In the genomic region with DNA sequence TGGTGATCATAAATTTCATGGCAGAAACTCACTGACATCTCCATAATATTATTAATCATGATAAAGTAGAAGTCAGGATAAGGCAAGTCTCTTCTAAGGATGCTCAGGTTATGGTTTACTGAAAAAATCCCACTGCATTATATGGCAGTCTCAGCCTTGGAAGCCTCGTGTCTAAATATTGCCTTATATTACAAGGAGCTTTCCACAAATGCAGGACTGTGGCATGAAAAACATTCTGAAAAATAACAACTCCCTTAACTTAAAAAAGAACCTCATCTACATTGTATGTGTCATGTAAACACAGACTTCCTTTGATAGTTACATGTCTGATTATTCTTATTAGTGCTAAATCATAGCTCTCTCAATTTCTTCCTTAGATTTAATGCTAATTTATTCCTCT, we compare ENCODE assay signal across 17 cellular contexts.
DNase-seq lines count a peak whose midpoint lies in the region; ATAC-seq, FAIRE-seq and TF ChIP-seq lines count a peak whose summit lies in the region.
"Had no signal": no experiment of that assay in that cellular context is flagged by ENCODE, and none has a peak within 500 bp of the region (broad histone marks: within the 10 kb centered on the region; RNA-seq: fewer than 3 reads in every experiment).

No MANE protein-coding gene starts in this region.

- H3K27ac Mint-ChIP-seq in GM23338: no peak overlapping the region
- H3K27ac Mint-ChIP-seq in astrocyte (ENCODE audit: unreplicated experiment): no peak overlapping the region
- no peak overlapping the region for H3K27ac Mint-ChIP-seq in T-helper 17 cell
- H3K27ac Mint-ChIP-seq: CD4-positive, alpha-beta memory T cell; H9 had no signal

- H3F3A ChIP-seq in GM23338 (replicated peaks; ENCODE audit: low read depth) (no peaks in the 10 kb centered on the region), smooth muscle cell (ENCODE audit: low read depth) (peaks cover 9% of the 10 kb centered on the region)

- FAIRE-seq in astrocyte (lab: Jason Lieb, UNC): no peak
- FAIRE-seq: G401.6, GM12892, GM19239 had no signal

- no peak overlapping the region for H3K9ac ChIP-seq in astrocyte (ENCODE audit: low read length)
- no peak overlapping the region for H3K9ac ChIP-seq in smooth muscle cell (ENCODE audit: low read depth)
- H3K9ac ChIP-seq: GM23248 had no signal

- peaks cover 9% of the 10 kb centered on the region for H3K9me2 ChIP-seq in GM23338 (ENCODE audit: insufficient read depth)

- H3K36me3 ChIP-seq in GM23338 (ENCODE audit: insufficient read depth): no peaks in the 10 kb centered on the region
- no peaks in the 10 kb centered on the region for H3K36me3 ChIP-seq in astrocyte (ENCODE audit: insufficient read depth, low read length)
- no peaks in the 10 kb centered on the region for H3K36me3 ChIP-seq in smooth muscle cell (ENCODE audit: low read depth)
- H3K36me3 ChIP-seq: BE2C had no signal

- H4K20me1 ChIP-seq in GM23338 (replicated peaks; ENCODE audit: insufficient read depth) (no peaks in the 10 kb centered on the region), astrocyte (ENCODE audit: insufficient read depth, low read length) (no peaks in the 10 kb centered on the region), smooth muscle cell (ENCODE audit: low read depth) (no peaks in the 10 kb centered on the region)

- H3K4me1 ChIP-seq in GM23338 (ENCODE audit: insufficient read depth) (peaks cover 12% of the 10 kb centered on the region; the same call in 1 of the 2 replicates), astrocyte (ENCODE audit: insufficient read depth, low read length) (peaks cover 15% of the 10 kb centered on the region), smooth muscle cell (ENCODE audit: low read depth) (peaks cover 4% of the 10 kb centered on the region)
- H3K4me1 ChIP-seq: BE2C had no signal

- H3K27me3 ChIP-seq in GM23338 (ENCODE audit: insufficient read depth) (no peaks in the 10 kb centered on the region), astrocyte (ENCODE audit: insufficient read depth, low read length) (no peaks in the 10 kb centered on the region), smooth muscle cell (ENCODE audit: low read depth) (no peaks in the 10 kb centered on the region)
- H3K27me3 ChIP-seq: BE2C had no signal

- H3K27me3 Mint-ChIP-seq in GM23338 (ENCODE audit: insufficient read depth, low read depth, poor library complexity): peaks cover 1% of the 10 kb centered on the region
- no peaks in the 10 kb centered on the region for H3K27me3 Mint-ChIP-seq in astrocyte (ENCODE audit: low read depth, unreplicated experiment)
- no peaks in the 10 kb centered on the region for H3K27me3 Mint-ChIP-seq in T-helper 17 cell
- H3K27me3 Mint-ChIP-seq: CD4-positive, alpha-beta memory T cell had no signal

- no peak for TF ChIP-seq CTCF in GM23338 (conservative IDR thresholded peaks at IDR 0.05; ENCODE audit: low read depth in 2 of 2)
- no peak for TF ChIP-seq CTCF in astrocyte (IDR thresholded peaks at IDR 0.05; ENCODE audit: insufficient read depth, low read depth, low read length)
- no peak for TF ChIP-seq CTCF in smooth muscle cell (IDR thresholded peaks at IDR 0.05; ENCODE audit: borderline replicate concordance, insufficient read depth, poor library complexity, severe bottlenecking)
- TF ChIP-seq CTCF in GM10266 (IDR thresholded peaks at IDR 0.05; ENCODE audit: control insufficient read depth, insufficient read depth, low read depth, missing control alignments): no peak

- H3K27ac ChIP-seq in GM23338 (ENCODE audit: low read depth): no peak overlapping the region
- no peak overlapping the region for H3K27ac ChIP-seq in astrocyte (ENCODE audit: low read depth, low read length)
- no peak overlapping the region for H3K27ac ChIP-seq in smooth muscle cell (ENCODE audit: low read depth)
- H3K27ac ChIP-seq: C4-2B, GM23248 had no signal

- no peak overlapping the region for H3K4me3 Mint-ChIP-seq in GM23338
- H3K4me3 Mint-ChIP-seq in astrocyte (ENCODE audit: unreplicated experiment): no peak overlapping the region
- H3K4me3 Mint-ChIP-seq in T-helper 17 cell: no peak overlapping the region
- H3K4me3 Mint-ChIP-seq: CD4-positive, alpha-beta memory T cell; H9 had no signal

- DNase-seq in GM23338 (ENCODE audit: low spot score) (no peak), astrocyte (ENCODE audit: low read depth) (peak; percentile 32), fibroblast of peridontal ligament (ENCODE audit: extremely low read depth) (peak; percentile 24), smooth muscle cell (lab: John Stamatoyannopoulos, UW; ENCODE audit: unreplicated experiment) (no peak), T-helper 17 cell (no peak), GM10266 (ENCODE audit: extremely low spot score) (no peak)
- DNase-seq: BE2C; CD4-positive, alpha-beta memory T cell; DMS79; EL; GM23248; H9 had no signal

- H3K4me1 Mint-ChIP-seq in GM23338 (peaks cover 21% of the 10 kb centered on the region; the same call in 2 of the 3 replicates), astrocyte (ENCODE audit: low read depth, unreplicated experiment) (peaks cover 13% of the 10 kb centered on the region), T-helper 17 cell (peaks cover 18% of the 10 kb centered on the region)

- H3K79me2 ChIP-seq in GM23338 (replicated peaks; ENCODE audit: insufficient read depth) (no peaks in the 10 kb centered on the region), astrocyte (ENCODE audit: insufficient read depth, low read length) (no peaks in the 10 kb centered on the region), smooth muscle cell (ENCODE audit: low read depth) (no peaks in the 10 kb centered on the region)

- WGBS in smooth muscle cell (ENCODE audit: low lambda C conversion rate): 25% methylated on average over 1 of the region's 1 CpG

- H3K36me3 Mint-ChIP-seq in GM23338 (ENCODE audit: low read depth) (no peaks in the 10 kb centered on the region), astrocyte (ENCODE audit: low read depth, unreplicated experiment) (no peaks in the 10 kb centered on the region), T-helper 17 cell (ENCODE audit: low read depth) (no peaks in the 10 kb centered on the region)
- H3K36me3 Mint-ChIP-seq: CD4-positive, alpha-beta memory T cell had no signal

- H3K4me2 ChIP-seq in GM23338: no peak overlapping the region
- no peak overlapping the region for H3K4me2 ChIP-seq in astrocyte (ENCODE audit: low read length)
- peak overlapping the region; percentile 26 for H3K4me2 ChIP-seq in smooth muscle cell

- H3K4me3 ChIP-seq in GM23338 (no peak overlapping the region), astrocyte (ENCODE audit: insufficient read depth, low read depth, low read length) (no peak overlapping the region), smooth muscle cell (no peak overlapping the region)
- H3K4me3 ChIP-seq: GM23248 had no signal

- no peaks in the 10 kb centered on the region for H3K9me3 ChIP-seq in astrocyte (ENCODE audit: insufficient read depth, low read depth, low read length)
- no peaks in the 10 kb centered on the region for H3K9me3 ChIP-seq in smooth muscle cell (replicated peaks; ENCODE audit: low read depth)
- H3K9me3 ChIP-seq in T-helper 17 cell (ENCODE audit: control insufficient read depth, low read length, poor library complexity, severe bottlenecking): no peaks in the 10 kb centered on the region
- H3K9me3 ChIP-seq: BE2C had no signal

- H2AFZ ChIP-seq in GM23338: peak overlapping the region; percentile 35
- H2AFZ ChIP-seq in astrocyte (ENCODE audit: low read depth, low read length): no peak overlapping the region
- no peak overlapping the region for H2AFZ ChIP-seq in smooth muscle cell (ENCODE audit: low read depth)
- H2AFZ ChIP-seq: GM23248 had no signal

- ATAC-seq in GM23338 (no peak), T-helper 17 cell (no peak), HG03175 (IDR thresholded peaks at IDR 0.05; ENCODE audit: unreplicated experiment) (no peak)

- H3K9me3 Mint-ChIP-seq in GM23338 (peaks cover 2% of the 10 kb centered on the region; the same call in 1 of the 3 replicates), astrocyte (ENCODE audit: unreplicated experiment) (no peaks in the 10 kb centered on the region)

TF ChIP-seq in GM23338, 12 proteins besides CTCF, POLR2A, EP300 and RAD21 (continues in another document):
- no peak for TF ChIP-seq NANOG (IDR thresholded peaks at IDR 0.05; ENCODE audit: borderline replicate concordance)
- TF ChIP-seq EZH2phosphoT487 (IDR thresholded peaks at IDR 0.05; ENCODE audit: unreplicated experiment): no peak
- TF ChIP-seq, protein P1, sequence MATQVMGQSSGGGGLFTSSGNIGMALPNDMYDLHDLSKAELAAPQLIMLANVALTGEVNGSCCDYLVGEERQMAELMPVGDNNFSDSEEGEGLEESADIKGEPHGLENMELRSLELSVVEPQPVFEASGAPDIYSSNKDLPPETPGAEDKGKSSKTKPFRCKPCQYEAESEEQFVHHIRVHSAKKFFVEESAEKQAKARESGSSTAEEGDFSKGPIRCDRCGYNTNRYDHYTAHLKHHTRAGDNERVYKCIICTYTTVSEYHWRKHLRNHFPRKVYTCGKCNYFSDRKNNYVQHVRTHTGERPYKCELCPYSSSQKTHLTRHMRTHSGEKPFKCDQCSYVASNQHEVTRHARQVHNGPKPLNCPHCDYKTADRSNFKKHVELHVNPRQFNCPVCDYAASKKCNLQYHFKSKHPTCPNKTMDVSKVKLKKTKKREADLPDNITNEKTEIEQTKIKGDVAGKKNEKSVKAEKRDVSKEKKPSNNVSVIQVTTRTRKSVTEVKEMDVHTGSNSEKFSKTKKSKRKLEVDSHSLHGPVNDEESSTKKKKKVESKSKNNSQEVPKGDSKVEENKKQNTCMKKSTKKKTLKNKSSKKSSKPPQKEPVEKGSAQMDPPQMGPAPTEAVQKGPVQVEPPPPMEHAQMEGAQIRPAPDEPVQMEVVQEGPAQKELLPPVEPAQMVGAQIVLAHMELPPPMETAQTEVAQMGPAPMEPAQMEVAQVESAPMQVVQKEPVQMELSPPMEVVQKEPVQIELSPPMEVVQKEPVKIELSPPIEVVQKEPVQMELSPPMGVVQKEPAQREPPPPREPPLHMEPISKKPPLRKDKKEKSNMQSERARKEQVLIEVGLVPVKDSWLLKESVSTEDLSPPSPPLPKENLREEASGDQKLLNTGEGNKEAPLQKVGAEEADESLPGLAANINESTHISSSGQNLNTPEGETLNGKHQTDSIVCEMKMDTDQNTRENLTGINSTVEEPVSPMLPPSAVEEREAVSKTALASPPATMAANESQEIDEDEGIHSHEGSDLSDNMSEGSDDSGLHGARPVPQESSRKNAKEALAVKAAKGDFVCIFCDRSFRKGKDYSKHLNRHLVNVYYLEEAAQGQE (IDR thresholded peaks at IDR 0.05; ENCODE audit: unreplicated experiment): no peak
- TF ChIP-seq CREB1 (CRISPR knock-in tag; IDR thresholded peaks at IDR 0.05; ENCODE audit: low read depth): no peak
- TF ChIP-seq ZNF114 (CRISPR knock-in tag; IDR thresholded peaks at IDR 0.05): no peak

Comparison
In these comparisons a context has a peak if more than half of its experiments do, and no peak if none do; other contexts are left out.
1. DNase-seq: peak in astrocyte (single experiment) and fibroblast of peridontal ligament (single experiment); none in GM23338 (single experiment), smooth muscle cell (single experiment), T-helper 17 cell (0 of 3) and GM10266 (single experiment).